In genomic region chr16:50228364-50228868, GRCh38 we compare ENCODE assay signal across 24 cellular contexts.
"Had no signal": no experiment of that assay in that cellular context is flagged by ENCODE, and none has a peak within 500 bp of the region (broad histone marks: within the 10 kb centered on the region; RNA-seq: fewer than 3 reads in every experiment).

No MANE protein-coding gene starts in this region.

- H3K27me3 Mint-ChIP-seq: activated CD4-positive, alpha-beta memory T cell treated with anti-CD3 and anti-CD28 coated beads for 36 hours; activated CD4-positive, alpha-beta T cell treated with anti-CD3 and anti-CD28 coated beads, Interleukin-2, amount 10 ng/mL, durations not matched to agents 24 days and 14 days; progenitor cell of endocrine pancreas; T-helper 17 cell had no signal

- H3K4me3 Mint-ChIP-seq: activated CD4-positive, alpha-beta memory T cell treated with anti-CD3 and anti-CD28 coated beads for 36 hours; activated CD4-positive, alpha-beta T cell treated with anti-CD3 and anti-CD28 coated beads, Interleukin-2, amount 10 ng/mL, durations not matched to agents 24 days and 14 days; nephron progenitor cell; T-helper 17 cell had no signal

- H3K27ac Mint-ChIP-seq: activated CD4-positive, alpha-beta memory T cell treated with anti-CD3 and anti-CD28 coated beads for 36 hours; nephron progenitor cell; progenitor cell of endocrine pancreas had no signal

- DNase-seq: activated CD4-positive, alpha-beta memory T cell treated with anti-CD3 and anti-CD28 coated beads for 36 hours; activated CD4-positive, alpha-beta T cell treated with anti-CD3 and anti-CD28 coated beads, Interleukin-2, amount 10 ng/mL, durations not matched to agents 24 days and 14 days; activated CD4-positive, CD25-positive, alpha-beta regulatory T cell treated with anti-CD3 and anti-CD28 coated beads, Interleukin-2, amount 50 U/mL, for 72 hours; activated gamma-delta T cell treated with Interleukin-2 at 50 U/mL for 16 hours; activated naive CD4-positive, alpha-beta T cell treated with anti-CD3 and anti-CD28 coated beads, Interleukin-2, amount 50 U/mL, for 16 hours; anterior cingulate cortex; colonic mucosa; effector CD8-positive, alpha-beta T cell; left cardiac atrium; left ventricle myocardium superior; mucosa of descending colon; nephron progenitor cell; ovary; stimulated activated CD4-positive, alpha-beta T cell treated with anti-CD3 and anti-CD28 coated beads, Interleukin-12 subunit alpha, Interleukin-12 subunit beta, amount 100 ng/mL, for 4 hours; stimulated activated CD4-positive, alpha-beta T cell treated with anti-CD3 and anti-CD28 coated beads, Interleukin-4, amount 100 ng/mL, for 1 hour; T-helper 17 cell; T1000 had no signal

- H3K9me3 Mint-ChIP-seq: activated CD4-positive, alpha-beta memory T cell treated with anti-CD3 and anti-CD28 coated beads for 36 hours; activated CD4-positive, alpha-beta T cell treated with anti-CD3 and anti-CD28 coated beads, Interleukin-2, amount 10 ng/mL, durations not matched to agents 24 days and 14 days; nephron progenitor cell had no signal

- FAIRE-seq: bronchial epithelial cell, endometrium, frontal cortex, keratinocyte had no signal

- ATAC-seq: left cardiac atrium, left ventricle myocardium superior, mucosa of descending colon, sciatic nerve, SK-N-SH treated with all-trans-retinoic acid at 6 μM for 48 hours, T-helper 17 cell had no signal
